8 cellular contexts compared by ENCODE assay signal in the genomic region with DNA sequence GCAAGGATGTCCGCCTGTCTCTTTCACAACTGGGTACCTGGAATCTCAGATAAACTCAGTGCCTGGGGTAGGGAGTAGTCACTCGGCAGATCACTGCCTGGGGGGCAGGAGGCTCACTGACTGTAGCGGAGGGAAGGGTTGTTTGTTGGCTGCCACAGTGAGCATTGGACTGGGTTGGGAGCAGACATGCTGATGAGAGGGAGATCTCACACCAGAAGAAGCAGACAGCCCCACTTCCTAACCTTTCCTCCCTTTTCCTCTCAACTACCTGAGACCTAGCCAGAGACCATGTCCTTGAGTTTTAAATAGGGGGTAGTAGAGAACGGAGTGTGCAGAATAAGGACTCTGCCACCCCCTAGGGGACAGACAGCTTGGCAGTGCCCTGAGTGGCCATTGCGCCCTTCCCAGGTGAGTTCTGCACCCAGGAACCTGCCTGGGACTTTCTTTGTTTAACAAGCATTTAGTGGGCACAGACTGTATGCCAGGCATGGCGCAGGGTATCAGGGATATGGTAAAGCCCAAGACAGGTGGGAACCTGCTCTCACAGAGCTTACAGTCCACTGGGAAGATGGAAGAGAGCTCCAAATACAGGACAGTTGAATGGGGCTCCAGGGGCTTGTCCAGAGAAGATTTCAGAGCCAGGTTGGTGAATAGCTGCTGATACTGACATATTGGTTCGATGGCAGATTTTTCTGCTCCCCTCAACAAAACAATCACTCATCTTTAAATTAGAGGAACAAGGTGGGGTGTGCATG.
A peak's percentile ranks its signal among the peaks of the same experiment; 100 is the strongest.
DNase-seq lines count a peak whose midpoint lies in the region; ATAC-seq and TF ChIP-seq lines count a peak whose summit lies in the region.

No MANE protein-coding gene starts in this region.

- no peaks in the 10 kb centered on the region for H3K4me1 ChIP-seq in GM23338 (ENCODE audit: insufficient read depth)

- H3K79me2 ChIP-seq in GM23338 (replicated peaks; ENCODE audit: insufficient read depth) = no peaks in the 10 kb centered on the region

- H3K4me3 ChIP-seq in AG04450 (ENCODE audit: low read depth, low read length) (no peak overlapping the region), GM23338 (no peak overlapping the region), fibroblast of the aortic adventitia (ENCODE audit: low read depth, low read length) (no peak overlapping the region)

- H3K27me3 Mint-ChIP-seq in GM23338 (ENCODE audit: insufficient read depth, low read depth, poor library complexity) (peaks cover 9% of the 10 kb centered on the region), mesothelial cell of epicardium (ENCODE audit: low read depth) (peaks cover 82% of the 10 kb centered on the region)

- H3K9me2 ChIP-seq in GM23338 (ENCODE audit: insufficient read depth) = no peaks in the 10 kb centered on the region

- H3K27ac Mint-ChIP-seq in GM23338 = no peak overlapping the region
- H3K27ac Mint-ChIP-seq in mesothelial cell of epicardium = no peak overlapping the region

- H3F3A ChIP-seq in GM23338 (replicated peaks; ENCODE audit: low read depth) = no peaks in the 10 kb centered on the region

- H3K27ac ChIP-seq in AG04450 (ENCODE audit: low read depth, low read length) (no peak overlapping the region), GM23338 (ENCODE audit: low read depth) (no peak overlapping the region)

- H3K27me3 ChIP-seq in AG04450 (ENCODE audit: control insufficient read depth, insufficient read depth, low read length) (peaks cover 21% of the 10 kb centered on the region), GM23338 (ENCODE audit: insufficient read depth) (no peaks in the 10 kb centered on the region)

- H3K9me3 Mint-ChIP-seq in GM23338 (no peaks in the 10 kb centered on the region), mesothelial cell of epicardium (no peaks in the 10 kb centered on the region)

- H3K9me3 ChIP-seq in AG04450 (ENCODE audit: control insufficient read depth, insufficient read depth, low read length) = no peaks in the 10 kb centered on the region

- no peak for DNase-seq in AG04450 (ENCODE audit: low read depth, low spot score)
- peak; percentile 74 for DNase-seq in GM23338 (ENCODE audit: low spot score)
- peak; percentile 9 for DNase-seq in SK-N-DZ (ENCODE audit: low spot score)
- peak; percentile 20 for DNase-seq in fibroblast of the aortic adventitia (ENCODE audit: low read depth)
- peak; percentile 69 for DNase-seq in pons (ENCODE audit: low spot score)
- no peak for DNase-seq in GM13976 (ENCODE audit: low spot score)
- no peak for DNase-seq in mesothelial cell of epicardium (ENCODE audit: low spot score in 2 of 2, unreplicated experiment in 2 of 2)

- peak; percentile 95 for ATAC-seq in GM23338
- ATAC-seq in HG02970 (IDR thresholded peaks at IDR 0.05; ENCODE audit: low FRiP score, unreplicated experiment) = no peak

- H2AFZ ChIP-seq in GM23338 = peak overlapping the region; percentile 47; the same call in 1 of the 2 replicates

- TF ChIP-seq CTCF in AG04450 (IDR thresholded peaks at IDR 0.05; ENCODE audit: low read depth, low read length) (peak; percentile 38), GM23338 (conservative IDR thresholded peaks at IDR 0.05; ENCODE audit: low read depth in 2 of 2) (peak; percentile 64 to 83), fibroblast of the aortic adventitia (IDR thresholded peaks at IDR 0.05; ENCODE audit: insufficient read depth, low read length) (peak; percentile 43), GM13976 (IDR thresholded peaks at IDR 0.05; ENCODE audit: borderline replicate concordance, control extremely low read depth, extremely low read depth, insufficient read depth, missing control alignments) (no peak), mesothelial cell of epicardium (IDR thresholded peaks at IDR 0.05; ENCODE audit: unreplicated experiment) (no peak)

- in situ Hi-C loops in GM13976 (cut with MboI; ENCODE audit: low sequenced_read_pairs, unreplicated experiment) = no loop called here

- H3K36me3 Mint-ChIP-seq in GM23338 (ENCODE audit: low read depth) (no peaks in the 10 kb centered on the region), mesothelial cell of epicardium (no peaks in the 10 kb centered on the region)

- CTCF ChIA-PET in AG04450 (lab: Charles Lee) = interaction anchor here (2.0 kb wide), 1 partner anchor 145 kb away, joined by 9 read pairs; no protein-coding TSS in a partner anchor

- H3K4me1 Mint-ChIP-seq in GM23338 = peaks cover 8% of the 10 kb centered on the region; the same call in 1 of the 3 replicates
- H3K4me1 Mint-ChIP-seq in mesothelial cell of epicardium = peaks cover 14% of the 10 kb centered on the region

- POLR2A ChIA-PET in AG04450 (lab: Yijun Ruan, JAX) = no interaction called here

- no peak overlapping the region for H3K4me2 ChIP-seq in GM23338

- H3K36me3 ChIP-seq in GM23338 (ENCODE audit: insufficient read depth) = no peaks in the 10 kb centered on the region

- H3K4me3 Mint-ChIP-seq in GM23338 (no peak overlapping the region), mesothelial cell of epicardium (no peak overlapping the region)

- H4K20me1 ChIP-seq in GM23338 (replicated peaks; ENCODE audit: insufficient read depth) = no peaks in the 10 kb centered on the region

TF ChIP-seq in GM23338, 12 proteins besides CTCF, POLR2A, EP300 and RAD21 (continues in another document):
- TF ChIP-seq EZH2 (IDR thresholded peaks at IDR 0.05; ENCODE audit: low read depth, unreplicated experiment) (no peak), CREB1 (CRISPR knock-in tag; IDR thresholded peaks at IDR 0.05; ENCODE audit: low read depth) (no peak), STAT1 (IDR thresholded peaks at IDR 0.05; ENCODE audit: unreplicated experiment) (no peak), ZNF331 (CRISPR knock-in tag; IDR thresholded peaks at IDR 0.05; ENCODE audit: low read depth) (no peak), EZH2phosphoT487 (IDR thresholded peaks at IDR 0.05; ENCODE audit: unreplicated experiment) (no peak), JUNB (IDR thresholded peaks at IDR 0.05; ENCODE audit: unreplicated experiment) (no peak), POLR2AphosphoS5 (IDR thresholded peaks at IDR 0.05; ENCODE audit: low read depth) (no peak)
- TF ChIP-seq, protein P1, sequence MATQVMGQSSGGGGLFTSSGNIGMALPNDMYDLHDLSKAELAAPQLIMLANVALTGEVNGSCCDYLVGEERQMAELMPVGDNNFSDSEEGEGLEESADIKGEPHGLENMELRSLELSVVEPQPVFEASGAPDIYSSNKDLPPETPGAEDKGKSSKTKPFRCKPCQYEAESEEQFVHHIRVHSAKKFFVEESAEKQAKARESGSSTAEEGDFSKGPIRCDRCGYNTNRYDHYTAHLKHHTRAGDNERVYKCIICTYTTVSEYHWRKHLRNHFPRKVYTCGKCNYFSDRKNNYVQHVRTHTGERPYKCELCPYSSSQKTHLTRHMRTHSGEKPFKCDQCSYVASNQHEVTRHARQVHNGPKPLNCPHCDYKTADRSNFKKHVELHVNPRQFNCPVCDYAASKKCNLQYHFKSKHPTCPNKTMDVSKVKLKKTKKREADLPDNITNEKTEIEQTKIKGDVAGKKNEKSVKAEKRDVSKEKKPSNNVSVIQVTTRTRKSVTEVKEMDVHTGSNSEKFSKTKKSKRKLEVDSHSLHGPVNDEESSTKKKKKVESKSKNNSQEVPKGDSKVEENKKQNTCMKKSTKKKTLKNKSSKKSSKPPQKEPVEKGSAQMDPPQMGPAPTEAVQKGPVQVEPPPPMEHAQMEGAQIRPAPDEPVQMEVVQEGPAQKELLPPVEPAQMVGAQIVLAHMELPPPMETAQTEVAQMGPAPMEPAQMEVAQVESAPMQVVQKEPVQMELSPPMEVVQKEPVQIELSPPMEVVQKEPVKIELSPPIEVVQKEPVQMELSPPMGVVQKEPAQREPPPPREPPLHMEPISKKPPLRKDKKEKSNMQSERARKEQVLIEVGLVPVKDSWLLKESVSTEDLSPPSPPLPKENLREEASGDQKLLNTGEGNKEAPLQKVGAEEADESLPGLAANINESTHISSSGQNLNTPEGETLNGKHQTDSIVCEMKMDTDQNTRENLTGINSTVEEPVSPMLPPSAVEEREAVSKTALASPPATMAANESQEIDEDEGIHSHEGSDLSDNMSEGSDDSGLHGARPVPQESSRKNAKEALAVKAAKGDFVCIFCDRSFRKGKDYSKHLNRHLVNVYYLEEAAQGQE (IDR thresholded peaks at IDR 0.05; ENCODE audit: unreplicated experiment) = no peak

Comparison
In these comparisons a context has a peak if more than half of its experiments do, and no peak if none do; other contexts are left out.
1. DNase-seq: peak in GM23338 (single experiment), SK-N-DZ (single experiment), fibroblast of the aortic adventitia (single experiment) and pons (single experiment); none in AG04450 (single experiment), GM13976 (single experiment) and mesothelial cell of epicardium (0 of 2).
2. CTCF ChIP-seq: peak in AG04450 (single experiment), GM23338 (2 of 2) and fibroblast of the aortic adventitia (single experiment); none in GM13976 (single experiment) and mesothelial cell of epicardium (single experiment).